Comparison of ENCODE assay signal across 31 cellular contexts in genomic region chr1:119895102-119895501, GRCh38. TPM values are rescaled to one million over a fixed set of nuclear protein-coding genes. Genes with fewer than 3 reads are reported as not detected.
"Had no signal": no experiment of that assay in that cellular context is flagged by ENCODE, and none has a peak within 500 bp of the region (broad histone marks: within the 10 kb centered on the region; RNA-seq: fewer than 3 reads in every experiment).

No MANE protein-coding gene starts in this region.

- H3K79me2 ChIP-seq: parathyroid adenoma had no signal

- H3K4me3 ChIP-seq: coronary artery, heart left ventricle, left ventricle myocardium inferior, lung, psoas muscle, right atrium auricular region, sigmoid colon, skin epidermis, stomach, thoracic aorta, upper lobe of left lung, vagina had no signal

- H2AFZ ChIP-seq: parathyroid adenoma had no signal

- H3K36me3 ChIP-seq: heart left ventricle, left ventricle myocardium inferior, right atrium auricular region, sigmoid colon, stomach, thoracic aorta, upper lobe of left lung, vagina had no signal

- H3K9me3 ChIP-seq: heart left ventricle, left ventricle myocardium inferior, psoas muscle, right atrium auricular region, sigmoid colon, stomach, thoracic aorta, upper lobe of left lung, vagina had no signal

- H3K4me1 ChIP-seq: heart left ventricle, left ventricle myocardium inferior, parathyroid adenoma, psoas muscle, right atrium auricular region, sigmoid colon, stomach, upper lobe of left lung, vagina had no signal

- H3K27me3 ChIP-seq: right atrium auricular region, sigmoid colon, upper lobe of left lung, vagina had no signal

- H3K27ac ChIP-seq: coronary artery, heart left ventricle, left ventricle myocardium inferior, parathyroid adenoma, psoas muscle, right atrium auricular region, sigmoid colon, skin epidermis, stomach, thoracic aorta, upper lobe of left lung, vagina had no signal

- ATAC-seq: heart left ventricle; naive thymus-derived CD4-positive, alpha-beta T cell; psoas muscle; stimulated activated naive B cell treated with anti-CD40 and anti-IgM and Interleukin-4, amounts not matched to agents 10 μg/mL and 1 μg/mL and 100 μg/mL, for 72 hours had no signal

- H3K9ac ChIP-seq: parathyroid adenoma had no signal

- DNase-seq: effector CD4-positive, alpha-beta T cell; endodermal cell; heart left ventricle; hippocampal formation; left ventricle myocardium inferior; naive thymus-derived CD4-positive, alpha-beta T cell; nephron progenitor cell; psoas muscle; sigmoid colon; stimulated activated CD4-positive, alpha-beta T cell treated with anti-CD3 and anti-CD28 coated beads, Interleukin-2, amount 100 ng/mL, for 24 hours; stimulated activated CD4-positive, alpha-beta T cell treated with anti-CD3 and anti-CD28 coated beads, Interleukin-4, amount 100 ng/mL, for 4 hours; stimulated activated naive B cell treated with anti-CD40 and anti-IgM and Interleukin-4, amounts not matched to agents 10 μg/mL and 1 μg/mL and 100 μg/mL, for 72 hours; stomach; substantia nigra; upper lobe of left lung had no signal

RNA-seq across cellular contexts. Expression of gene ADAM30, which starts 1.2 kb away (rescaled TPM):
- total RNA-seq: chondrocyte; dermis microvascular lymphatic vessel endothelial cell; endodermal cell; endothelial cell of umbilical vein; frontal cortex; glomerular endothelial cell; heart left ventricle; left ventricle myocardium inferior; lung; mesenteric fat pad; mononuclear cell; naive thymus-derived CD4-positive, alpha-beta T cell; omental fat pad; psoas muscle; right atrium auricular region; sigmoid colon; stomach; thoracic aorta; upper lobe of left lung; vagina had no signal
- polyA plus RNA-seq: endothelial cell of umbilical vein, esophagus, heart left ventricle, lung, psoas muscle, sigmoid colon, stomach had no signal
